ENCODE assay signal across 1 cellular context in the genomic region with DNA sequence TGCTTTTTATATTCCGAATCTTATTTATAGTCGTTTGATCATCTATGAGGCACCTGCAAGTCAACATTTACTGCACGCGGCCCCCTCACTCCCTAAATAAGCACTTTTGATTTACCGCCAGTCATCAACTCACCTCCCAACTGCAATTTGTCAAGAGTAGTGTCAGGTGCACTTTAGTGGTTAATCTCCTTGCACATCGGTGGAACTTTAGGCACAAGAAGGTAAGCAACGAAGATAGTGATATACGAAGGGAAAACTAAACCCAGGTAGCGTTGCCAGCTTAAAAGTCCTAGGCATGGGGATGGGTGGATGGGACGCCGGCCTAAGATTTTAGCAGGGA.
TF ChIP-seq lines count a peak whose summit lies in the region.

No MANE protein-coding gene starts in this region.

TF ChIP-seq in H1, 55 proteins besides CTCF, POLR2A, EP300 and RAD21 (continued from another document):
- TF ChIP-seq, protein P1, sequence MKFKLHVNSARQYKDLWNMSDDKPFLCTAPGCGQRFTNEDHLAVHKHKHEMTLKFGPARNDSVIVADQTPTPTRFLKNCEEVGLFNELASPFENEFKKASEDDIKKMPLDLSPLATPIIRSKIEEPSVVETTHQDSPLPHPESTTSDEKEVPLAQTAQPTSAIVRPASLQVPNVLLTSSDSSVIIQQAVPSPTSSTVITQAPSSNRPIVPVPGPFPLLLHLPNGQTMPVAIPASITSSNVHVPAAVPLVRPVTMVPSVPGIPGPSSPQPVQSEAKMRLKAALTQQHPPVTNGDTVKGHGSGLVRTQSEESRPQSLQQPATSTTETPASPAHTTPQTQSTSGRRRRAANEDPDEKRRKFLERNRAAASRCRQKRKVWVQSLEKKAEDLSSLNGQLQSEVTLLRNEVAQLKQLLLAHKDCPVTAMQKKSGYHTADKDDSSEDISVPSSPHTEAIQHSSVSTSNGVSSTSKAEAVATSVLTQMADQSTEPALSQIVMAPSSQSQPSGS (IDR thresholded peaks at IDR 0.05; ENCODE audit: low read length) = no peak
- TF ChIP-seq ZNF274 (IDR thresholded peaks at IDR 0.05; ENCODE audit: borderline replicate concordance, extremely low read depth, low read length) (no peak), CBX8 (IDR thresholded peaks at IDR 0.05; ENCODE audit: borderline replicate concordance, low read depth, low read length) (no peak), TBP (IDR thresholded peaks at IDR 0.05; ENCODE audit: low read depth, low read length) (no peak), KDM4A (IDR thresholded peaks at IDR 0.05; ENCODE audit: low read depth, low read length, severe bottlenecking) (no peak), NANOG (IDR thresholded peaks at IDR 0.05; ENCODE audit: insufficient read depth, low read depth, low read length, poor library complexity, severe bottlenecking) (no peak), CHD1 (IDR thresholded peaks at IDR 0.05; ENCODE audit: low read depth, low read length) (no peak), GABPA (IDR thresholded peaks at IDR 0.05; ENCODE audit: borderline replicate concordance, insufficient read depth, low read length) (no peak), SIX5 (IDR thresholded peaks at IDR 0.05; ENCODE audit: low read depth, low read length) (no peak), CBX5 (IDR thresholded peaks at IDR 0.05; ENCODE audit: low read depth, low read length) (no peak), POU5F1 (IDR thresholded peaks at IDR 0.05; ENCODE audit: low read depth, low read length) (no peak), PHF8 (conservative IDR thresholded peaks at IDR 0.05; ENCODE audit: low read depth, low read length) (no peak), TCF12 (IDR thresholded peaks at IDR 0.05; ENCODE audit: low read depth, low read length) (no peak), POLR2AphosphoS5 (IDR thresholded peaks at IDR 0.05; ENCODE audit: low read depth, low read length) (no peak), CEBPB (IDR thresholded peaks at IDR 0.05; ENCODE audit: low read depth, low read length) (no peak)
- TF ChIP-seq, protein P2, sequence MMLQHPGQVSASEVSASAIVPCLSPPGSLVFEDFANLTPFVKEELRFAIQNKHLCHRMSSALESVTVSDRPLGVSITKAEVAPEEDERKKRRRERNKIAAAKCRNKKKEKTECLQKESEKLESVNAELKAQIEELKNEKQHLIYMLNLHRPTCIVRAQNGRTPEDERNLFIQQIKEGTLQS (IDR thresholded peaks at IDR 0.05; ENCODE audit: insufficient read depth, low read depth, low read length) = no peak
TF ChIP-seq in H1: peak in this region for 0.
